Comparison of ENCODE assay signal across 8 cellular contexts in genomic region chr3:98521897-98522537, GRCh38. TPM values are rescaled to one million over a fixed set of nuclear protein-coding genes. Genes with fewer than 3 reads are reported as not detected.
DNase-seq lines count a peak whose midpoint lies in the region; ATAC-seq and TF ChIP-seq lines count a peak whose summit lies in the region.

No MANE protein-coding gene starts in this region.

- no peak for TF ChIP-seq POLR2A in lower leg skin (IDR thresholded peaks at IDR 0.05)

- WGBS in lower leg skin, 2 donors = 0 to 1% methylated on average over 16 of the region's 16 CpGs

- no peak for TF ChIP-seq CTCF in lower leg skin (IDR thresholded peaks at IDR 0.05)

- peak overlapping the region; percentile 63 for H3K4me3 ChIP-seq in lower leg skin (ENCODE audit: low read depth, poor library complexity, severe bottlenecking)

- intact Hi-C loops in lower leg skin (cut with DNase I; ENCODE audit: low total_unique reads) = no loop called here

- DNase-seq in NCI-H1105 treated with DMSO at 0.1 percent for 48 hours (lab: John Stamatoyannopoulos, UW) (peak; percentile 41), NCI-H1105 (lab: John Stamatoyannopoulos, UW) (no peak), NCI-H2029 (lab: John Stamatoyannopoulos, UW) (peak; percentile 3), dermis microvascular lymphatic vessel endothelial cell (ENCODE audit: low read depth in 2 of 2) (peak; percentile 11 to 68), lower leg skin (ENCODE audit: low spot score in 2 of 2) (peak in 1 of 2 donors; percentile 43)
- DNase-seq in activated CD4-positive, alpha-beta T cell treated with anti-CD3 and anti-CD28 coated beads for 48 hours = peak; percentile 77
- peak; percentile 19 to 24 (median 22) for DNase-seq in stimulated activated CD4-positive, alpha-beta T cell treated with anti-CD3 and anti-CD28 coated beads, TNF-alpha, amount 100 ng/mL, for 4 hours (ENCODE audit: low read depth in 3 of 3)

- ATAC-seq in HG02759 (IDR thresholded peaks at IDR 0.05; ENCODE audit: unreplicated experiment) = peak; percentile 47

RNA-seq across cellular contexts. Expression of gene CLDND1, which starts 0.7 kb away (rescaled TPM):
- 80.2 and 125 TPM in 2 replicates for total RNA-seq in dermis microvascular lymphatic vessel endothelial cell
- 100 to 1,000 TPM; 118 to 323 (median 215) TPM for total RNA-seq in lower leg skin

RNA-seq across cellular contexts. Expression of gene GPR15, which starts 9.8 kb away (rescaled TPM):
- not detected in 2 replicates for total RNA-seq in dermis microvascular lymphatic vessel endothelial cell
- not detected for total RNA-seq in lower leg skin

RNA-seq across cellular contexts. Expression of gene OR5K2, which starts 24.5 kb away (rescaled TPM):
- total RNA-seq in dermis microvascular lymphatic vessel endothelial cell = not detected in 2 replicates
- total RNA-seq in lower leg skin = not detected

RNA-seq across cellular contexts. Expression of gene OR5K1, which starts 59.0 kb away (rescaled TPM):
- total RNA-seq in dermis microvascular lymphatic vessel endothelial cell (not detected in 2 replicates), lower leg skin (not detected)
